In the genomic region with DNA sequence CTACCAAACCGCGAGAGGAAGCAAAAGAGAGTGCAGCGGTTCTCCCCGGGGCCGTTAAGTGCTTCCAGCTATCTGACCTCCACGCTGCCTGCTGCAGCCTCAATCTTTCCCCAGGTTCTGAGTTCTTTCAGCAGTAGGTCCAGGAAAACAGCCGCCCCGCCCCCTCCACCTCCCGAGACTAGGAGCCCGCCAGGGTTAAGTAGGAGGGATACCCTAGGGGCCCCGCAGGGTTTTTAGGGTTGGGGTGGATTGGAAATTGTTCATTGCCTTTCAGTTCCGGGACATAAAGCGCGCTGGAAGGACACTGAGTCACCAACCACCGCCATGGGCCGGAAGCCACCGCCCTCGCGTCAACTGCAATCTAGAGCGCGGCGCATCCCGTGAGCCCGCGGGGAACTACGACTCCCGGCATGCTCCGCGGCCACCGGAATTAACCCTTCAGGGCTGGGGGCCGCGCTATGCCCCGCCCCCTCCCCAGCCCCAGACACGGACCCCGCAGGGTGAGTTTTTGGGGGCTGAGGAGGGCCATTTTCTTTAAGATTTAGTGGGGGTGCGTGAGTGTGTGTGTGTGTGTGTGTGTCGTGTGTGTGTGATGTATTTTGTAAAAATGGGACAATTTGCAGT, we compare ENCODE assay signal across 1 cellular context.
TF ChIP-seq lines count a peak whose summit lies in the region.

MYL6B (plus strand) TSS at position 456 of the 624 bp plus-strand sequence. CDS start 1,332 bp downstream, outside the sequence.

TF ChIP-seq in HepG2, 621 proteins besides CTCF, POLR2A, EP300 and RAD21 (continued from another document and continues in another):
- TF ChIP-seq, protein P1, sequence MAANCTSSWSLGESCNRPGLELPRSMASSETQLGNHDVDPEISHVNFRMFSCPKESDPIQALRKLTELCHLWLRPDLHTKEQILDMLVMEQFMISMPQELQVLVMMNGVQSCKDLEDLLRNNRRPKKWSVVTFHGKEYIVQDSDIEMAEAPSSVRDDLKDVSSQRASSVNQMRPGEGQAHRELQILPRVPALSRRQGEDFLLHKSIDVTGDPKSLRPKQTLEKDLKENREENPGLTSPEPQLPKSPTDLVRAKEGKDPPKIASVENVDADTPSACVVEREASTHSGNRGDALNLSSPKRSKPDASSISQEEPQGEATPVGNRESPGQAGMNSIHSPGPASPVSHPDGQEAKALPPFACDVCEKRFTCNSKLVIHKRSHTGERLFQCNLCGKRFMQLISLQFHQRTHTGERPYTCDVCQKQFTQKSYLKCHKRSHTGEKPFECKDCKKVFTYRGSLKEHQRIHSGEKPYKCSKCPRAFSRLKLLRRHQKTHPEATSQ (CRISPR knock-in tag; IDR thresholded peaks at IDR 0.05; ENCODE audit: borderline replicate concordance) = 0 out of 2 replicates have a peak, but pooled peaks have one; percentile 31
- TF ChIP-seq ZNF556 (CRISPR knock-in tag; IDR thresholded peaks at IDR 0.05; ENCODE audit: borderline replicate concordance) (no peak), ZBTB38 (CRISPR knock-in tag; IDR thresholded peaks at IDR 0.05) (no peak), HOXA7 (CRISPR knock-in tag; IDR thresholded peaks at IDR 0.05) (no peak), MED13 (CRISPR knock-in tag; IDR thresholded peaks at IDR 0.05) (no peak), CEBPG (CRISPR knock-in tag; IDR thresholded peaks at IDR 0.05) (peak; percentile 64), NKX3-1 (CRISPR knock-in tag; IDR thresholded peaks at IDR 0.05) (0 out of 2 replicates have a peak, but pooled peaks have one; percentile 46), TEAD3 (CRISPR knock-in tag; optimal IDR thresholded peaks at IDR 0.05; ENCODE audit: borderline replicate concordance) (peak; percentile 76), KLF9 (CRISPR knock-in tag; IDR thresholded peaks at IDR 0.05; ENCODE audit: low read depth) (no peak), SOX5 (CRISPR knock-in tag; IDR thresholded peaks at IDR 0.05; ENCODE audit: borderline replicate concordance) (no peak), YY1 (IDR thresholded peaks at IDR 0.05; ENCODE audit: insufficient read depth, insufficient replicate concordance, low read depth, low read length) (peak; percentile 91), ZNF687 (CRISPR knock-in tag; IDR thresholded peaks at IDR 0.05) (peak; percentile 79), ZKSCAN5 (CRISPR knock-in tag; IDR thresholded peaks at IDR 0.05) (no peak), RFXAP (CRISPR knock-in tag; IDR thresholded peaks at IDR 0.05; ENCODE audit: borderline replicate concordance) (peak; percentile 60; the same call in 1 of the 2 replicates), HMG20B (CRISPR knock-in tag; conservative IDR thresholded peaks at IDR 0.05) (no peak), ZMYM4 (CRISPR knock-in tag; IDR thresholded peaks at IDR 0.05) (peak; percentile 43; the same call in 1 of the 2 replicates), NCOA2 (CRISPR knock-in tag; IDR thresholded peaks at IDR 0.05) (no peak), ZNF616 (CRISPR knock-in tag; IDR thresholded peaks at IDR 0.05; ENCODE audit: low read depth) (no peak), ZNF609 (CRISPR knock-in tag; IDR thresholded peaks at IDR 0.05; ENCODE audit: borderline replicate concordance) (no peak), BRCA1 (CRISPR knock-in tag; IDR thresholded peaks at IDR 0.05) (no peak), SUZ12 (IDR thresholded peaks at IDR 0.05; ENCODE audit: low read depth, low read length) (peak; percentile 73), GMEB2 (CRISPR knock-in tag; IDR thresholded peaks at IDR 0.05; ENCODE audit: low read depth) (peak; percentile 53; the same call in 1 of the 2 replicates), DMTF1 (CRISPR knock-in tag; IDR thresholded peaks at IDR 0.05) (no peak)
- TF ChIP-seq, protein P2, sequence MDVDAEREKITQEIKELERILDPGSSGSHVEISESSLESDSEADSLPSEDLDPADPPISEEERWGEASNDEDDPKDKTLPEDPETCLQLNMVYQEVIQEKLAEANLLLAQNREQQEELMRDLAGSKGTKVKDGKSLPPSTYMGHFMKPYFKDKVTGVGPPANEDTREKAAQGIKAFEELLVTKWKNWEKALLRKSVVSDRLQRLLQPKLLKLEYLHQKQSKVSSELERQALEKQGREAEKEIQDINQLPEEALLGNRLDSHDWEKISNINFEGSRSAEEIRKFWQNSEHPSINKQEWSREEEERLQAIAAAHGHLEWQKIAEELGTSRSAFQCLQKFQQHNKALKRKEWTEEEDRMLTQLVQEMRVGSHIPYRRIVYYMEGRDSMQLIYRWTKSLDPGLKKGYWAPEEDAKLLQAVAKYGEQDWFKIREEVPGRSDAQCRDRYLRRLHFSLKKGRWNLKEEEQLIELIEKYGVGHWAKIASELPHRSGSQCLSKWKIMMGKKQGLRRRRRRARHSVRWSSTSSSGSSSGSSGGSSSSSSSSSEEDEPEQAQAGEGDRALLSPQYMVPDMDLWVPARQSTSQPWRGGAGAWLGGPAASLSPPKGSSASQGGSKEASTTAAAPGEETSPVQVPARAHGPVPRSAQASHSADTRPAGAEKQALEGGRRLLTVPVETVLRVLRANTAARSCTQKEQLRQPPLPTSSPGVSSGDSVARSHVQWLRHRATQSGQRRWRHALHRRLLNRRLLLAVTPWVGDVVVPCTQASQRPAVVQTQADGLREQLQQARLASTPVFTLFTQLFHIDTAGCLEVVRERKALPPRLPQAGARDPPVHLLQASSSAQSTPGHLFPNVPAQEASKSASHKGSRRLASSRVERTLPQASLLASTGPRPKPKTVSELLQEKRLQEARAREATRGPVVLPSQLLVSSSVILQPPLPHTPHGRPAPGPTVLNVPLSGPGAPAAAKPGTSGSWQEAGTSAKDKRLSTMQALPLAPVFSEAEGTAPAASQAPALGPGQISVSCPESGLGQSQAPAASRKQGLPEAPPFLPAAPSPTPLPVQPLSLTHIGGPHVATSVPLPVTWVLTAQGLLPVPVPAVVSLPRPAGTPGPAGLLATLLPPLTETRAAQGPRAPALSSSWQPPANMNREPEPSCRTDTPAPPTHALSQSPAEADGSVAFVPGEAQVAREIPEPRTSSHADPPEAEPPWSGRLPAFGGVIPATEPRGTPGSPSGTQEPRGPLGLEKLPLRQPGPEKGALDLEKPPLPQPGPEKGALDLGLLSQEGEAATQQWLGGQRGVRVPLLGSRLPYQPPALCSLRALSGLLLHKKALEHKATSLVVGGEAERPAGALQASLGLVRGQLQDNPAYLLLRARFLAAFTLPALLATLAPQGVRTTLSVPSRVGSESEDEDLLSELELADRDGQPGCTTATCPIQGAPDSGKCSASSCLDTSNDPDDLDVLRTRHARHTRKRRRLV (CRISPR knock-in tag; IDR thresholded peaks at IDR 0.05) = peak; percentile 27; the same call in 1 of the 2 replicates
